ENCODE assay signal across 2 cellular contexts in genomic region chr17:56593741-56594527, GRCh38.
A peak's percentile ranks its signal among the peaks of the same experiment; 100 is the strongest.
TF ChIP-seq lines count a peak whose summit lies in the region.

No MANE protein-coding gene starts in this region.

TF ChIP-seq in A549, 52 proteins besides CTCF, POLR2A, EP300 and RAD21:
- TF ChIP-seq E2F6 (IDR thresholded peaks at IDR 0.05; ENCODE audit: borderline replicate concordance, low read depth), result no peak
- TF ChIP-seq CHD4 (IDR thresholded peaks at IDR 0.05; ENCODE audit: borderline replicate concordance), result no peak
- TF ChIP-seq GATA3 (IDR thresholded peaks at IDR 0.05; ENCODE audit: borderline replicate concordance), result no peak
- TF ChIP-seq SMC3 (IDR thresholded peaks at IDR 0.05), result 0 out of 3 replicates have a peak, but pooled peaks have one; percentile 3
- TF ChIP-seq MAFK (IDR thresholded peaks at IDR 0.05; ENCODE audit: partially characterized antibody), result no peak
- no peak for TF ChIP-seq CHD2 (IDR thresholded peaks at IDR 0.05; ENCODE audit: low read length, partially characterized antibody)
- TF ChIP-seq MAX (IDR thresholded peaks at IDR 0.05), result peak; percentile 24
- TF ChIP-seq JUN (IDR thresholded peaks at IDR 0.05), result peak in 1 of 2 experiments; percentile 26; a peak in 1 of 5 replicates

TF ChIP-seq in H1, 55 proteins besides CTCF, POLR2A, EP300 and RAD21 (continued from another document):
- TF ChIP-seq RBBP5 (IDR thresholded peaks at IDR 0.05; ENCODE audit: borderline replicate concordance, low read depth, low read length) (peak; percentile 62; the same call in 1 of the 2 replicates), BCL11A (IDR thresholded peaks at IDR 0.05; ENCODE audit: low read depth in 2 of 2, low read length in 2 of 2) (no peak), CHD7 (IDR thresholded peaks at IDR 0.05; ENCODE audit: insufficient replicate concordance, low read length) (no peak), SAP30 (IDR thresholded peaks at IDR 0.05; ENCODE audit: insufficient read depth, insufficient replicate concordance, low read length) (no peak), CREB1 (IDR thresholded peaks at IDR 0.05) (no peak), HDAC6 (IDR thresholded peaks at IDR 0.05; ENCODE audit: low read depth, low read length) (no peak), GTF2F1 (IDR thresholded peaks at IDR 0.05; ENCODE audit: borderline replicate concordance, low read depth, low read length) (no peak), CEBPB (IDR thresholded peaks at IDR 0.05; ENCODE audit: low read depth, low read length) (no peak), RNF2 (IDR thresholded peaks at IDR 0.05; ENCODE audit: borderline replicate concordance, low read depth, low read length, missing control alignments, poor library complexity, severe bottlenecking) (no peak), BRCA1 (IDR thresholded peaks at IDR 0.05; ENCODE audit: low read depth, low read length) (no peak), MAX (IDR thresholded peaks at IDR 0.05) (0 out of 2 replicates have a peak, but pooled peaks have one; percentile 7), ASH2L (IDR thresholded peaks at IDR 0.05; ENCODE audit: low read length) (peak; percentile 14), MAFK (IDR thresholded peaks at IDR 0.05; ENCODE audit: low read depth, low read length) (no peak), CHD1 (IDR thresholded peaks at IDR 0.05; ENCODE audit: low read depth, low read length) (no peak), TCF12 (IDR thresholded peaks at IDR 0.05; ENCODE audit: low read depth, low read length) (no peak), ZNF274 (IDR thresholded peaks at IDR 0.05; ENCODE audit: borderline replicate concordance, extremely low read depth, low read length) (no peak), E2F6 (IDR thresholded peaks at IDR 0.05) (no peak), EZH2 (IDR thresholded peaks at IDR 0.05; ENCODE audit: low read depth, low read length, severe bottlenecking) (no peak), JUN (IDR thresholded peaks at IDR 0.05; ENCODE audit: low read depth, low read length) (no peak), USF2 (IDR thresholded peaks at IDR 0.05; ENCODE audit: low read length) (no peak), CHD2 (IDR thresholded peaks at IDR 0.05; ENCODE audit: low read length) (no peak), KDM4A (IDR thresholded peaks at IDR 0.05; ENCODE audit: low read depth, low read length, severe bottlenecking) (peak; percentile 82), SIX5 (IDR thresholded peaks at IDR 0.05; ENCODE audit: low read depth, low read length) (no peak), TBP (IDR thresholded peaks at IDR 0.05; ENCODE audit: low read depth, low read length) (peak; percentile 34; the same call in 1 of the 2 replicates), KDM5A (IDR thresholded peaks at IDR 0.05; ENCODE audit: low read length) (no peak), JUND (IDR thresholded peaks at IDR 0.05; ENCODE audit: low read length) (no peak), SP2 (IDR thresholded peaks at IDR 0.05; ENCODE audit: low read length) (no peak), CTBP2 (IDR thresholded peaks at IDR 0.05; ENCODE audit: borderline replicate concordance, insufficient read depth, insufficient read length, low read length) (no peak), TAF1 (IDR thresholded peaks at IDR 0.05; ENCODE audit: low read depth, low read length) (0 out of 2 replicates have a peak, but pooled peaks have one; percentile 24), ATF2 (IDR thresholded peaks at IDR 0.05; ENCODE audit: low read length) (no peak), YY1 (IDR thresholded peaks at IDR 0.05; ENCODE audit: low read depth, low read length) (no peak), SUZ12 (IDR thresholded peaks at IDR 0.05; ENCODE audit: low read length) (peak; percentile 71), PHF8 (conservative IDR thresholded peaks at IDR 0.05; ENCODE audit: low read depth, low read length) (peak; percentile 29; the same call in 1 of the 2 replicates), TAF7 (optimal IDR thresholded peaks at IDR 0.05; ENCODE audit: borderline replicate concordance, low read depth, low read length) (no peak), TEAD4 (IDR thresholded peaks at IDR 0.05; ENCODE audit: low read depth, low read length) (no peak), POU5F1 (IDR thresholded peaks at IDR 0.05; ENCODE audit: low read depth, low read length) (no peak)
